1 cellular context compared by ENCODE assay signal in the genomic region with DNA sequence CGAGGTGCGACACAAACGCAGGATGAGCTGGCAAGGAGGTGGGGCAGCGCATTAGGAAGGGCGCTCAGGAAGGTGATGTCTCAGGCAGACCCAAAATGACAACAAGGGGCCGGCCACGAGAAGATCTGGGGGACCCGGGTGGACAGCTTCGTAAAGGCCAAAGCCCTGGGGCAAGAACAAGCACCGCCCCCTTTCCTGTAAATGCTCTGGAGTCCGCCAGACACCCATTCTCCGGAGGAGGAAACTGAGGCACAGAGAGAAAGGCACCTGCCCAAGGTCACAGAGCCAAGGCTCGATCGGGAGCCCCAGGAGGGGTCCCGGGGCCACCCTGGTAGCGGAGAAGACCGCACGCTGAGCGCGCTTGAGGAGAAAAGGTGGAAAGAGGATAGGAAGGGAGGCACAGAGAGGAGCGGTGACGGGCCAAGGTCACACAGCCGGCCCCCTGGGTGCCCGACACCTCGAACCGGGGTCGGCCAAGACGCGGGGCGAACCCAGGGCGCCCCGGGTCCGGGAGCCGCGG.
TF ChIP-seq lines count a peak whose summit lies in the region.

No MANE protein-coding gene starts in this region.

TF ChIP-seq in GM12878, 131 proteins besides CTCF, POLR2A, EP300 and RAD21:
- TF ChIP-seq GABPA (IDR thresholded peaks at IDR 0.05; ENCODE audit: low read depth) (no peak), GATAD2B (conservative IDR thresholded peaks at IDR 0.05; ENCODE audit: low read depth) (0 out of 2 replicates have a peak, but pooled peaks have one; percentile 64), HCFC1 (IDR thresholded peaks at IDR 0.05; ENCODE audit: low read length) (no peak), ZNF217 (IDR thresholded peaks at IDR 0.05) (peak; percentile 65; the same call in 1 of the 2 replicates), BRCA1 (IDR thresholded peaks at IDR 0.05; ENCODE audit: low read depth, low read length) (no peak), ZSCAN29 (IDR thresholded peaks at IDR 0.05) (0 out of 2 replicates have a peak, but pooled peaks have one; percentile 13), RCOR1 (conservative IDR thresholded peaks at IDR 0.05; ENCODE audit: low read depth, low read length) (0 out of 2 replicates have a peak, but pooled peaks have one; percentile 60), SMARCA5 (IDR thresholded peaks at IDR 0.05) (peak; percentile 78; the same call in 1 of the 2 replicates), NBN (IDR thresholded peaks at IDR 0.05) (0 out of 2 replicates have a peak, but pooled peaks have one; percentile 0), NR2C1 (IDR thresholded peaks at IDR 0.05) (no peak), ATF7 (IDR thresholded peaks at IDR 0.05; ENCODE audit: low read depth) (no peak), MEF2A (IDR thresholded peaks at IDR 0.05; ENCODE audit: insufficient read depth, low read depth, low read length) (no peak), CHD1 (IDR thresholded peaks at IDR 0.05; ENCODE audit: low read depth, low read length) (0 out of 2 replicates have a peak, but pooled peaks have one; percentile 15)
- TF ChIP-seq, protein P1, sequence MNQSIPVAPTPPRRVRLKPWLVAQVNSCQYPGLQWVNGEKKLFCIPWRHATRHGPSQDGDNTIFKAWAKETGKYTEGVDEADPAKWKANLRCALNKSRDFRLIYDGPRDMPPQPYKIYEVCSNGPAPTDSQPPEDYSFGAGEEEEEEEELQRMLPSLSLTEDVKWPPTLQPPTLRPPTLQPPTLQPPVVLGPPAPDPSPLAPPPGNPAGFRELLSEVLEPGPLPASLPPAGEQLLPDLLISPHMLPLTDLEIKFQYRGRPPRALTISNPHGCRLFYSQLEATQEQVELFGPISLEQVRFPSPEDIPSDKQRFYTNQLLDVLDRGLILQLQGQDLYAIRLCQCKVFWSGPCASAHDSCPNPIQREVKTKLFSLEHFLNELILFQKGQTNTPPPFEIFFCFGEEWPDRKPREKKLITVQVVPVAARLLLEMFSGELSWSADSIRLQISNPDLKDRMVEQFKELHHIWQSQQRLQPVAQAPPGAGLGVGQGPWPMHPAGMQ (IDR thresholded peaks at IDR 0.05; ENCODE audit: borderline replicate concordance): no peak
